In genomic region chr11:23233075-23233474, GRCh38 we compare ENCODE assay signal across 21 cellular contexts.
A peak's percentile ranks its signal among the peaks of the same experiment; 100 is the strongest.
DNase-seq lines count a peak whose midpoint lies in the region; ATAC-seq and TF ChIP-seq lines count a peak whose summit lies in the region.
"Had no signal": no experiment of that assay in that cellular context is flagged by ENCODE, and none has a peak within 500 bp of the region (broad histone marks: within the 10 kb centered on the region; RNA-seq: fewer than 3 reads in every experiment).

No MANE protein-coding gene starts in this region.

- no peak overlapping the region for H3K9ac ChIP-seq in PC-3 (ENCODE audit: low read length)

- intact Hi-C loops in PC-3 (cut with micrococcal nuclease): no loop called here
- intact Hi-C loops in activated T-helper 2 cell treated with anti-CD3 and anti-CD28 coated beads, Interferon-gamma antibody, Interleukin-2, Interleukin-4, amounts not matched to agents 10 μg/mL and 5 μg/mL and 100 μg/mL, durations not matched to agents 14 hours and 24 hours and 36 hours (cut with micrococcal nuclease): no loop called here

- no peaks in the 10 kb centered on the region for H3K79me2 ChIP-seq in PC-3 (ENCODE audit: low read length)

- peak overlapping the region; percentile 76 to 88 (median 86) for H3K27ac Mint-ChIP-seq in nephron
- no peak overlapping the region for H3K27ac Mint-ChIP-seq in activated T-helper 2 cell treated with anti-CD3 and anti-CD28 coated beads, Interferon-gamma antibody, Interleukin-2, Interleukin-4, amounts not matched to agents 10 μg/mL and 5 μg/mL and 100 μg/mL, durations not matched to agents 14 hours and 24 hours and 36 hours
- H3K27ac Mint-ChIP-seq: activated naive CD8-positive, alpha-beta T cell treated with anti-CD3 and anti-CD28 coated beads, Interleukin-2, amount 10 ng/mL, durations not matched to agents 7 days and 5 days; activated T-helper 1 cell treated with anti-CD3 and anti-CD28 coated beads, Interleukin-12 subunit alpha, Interleukin-12 subunit beta, Interleukin-2, Interleukin-4 antibody, amounts not matched to agents 30 ng/mL and 10 ng/mL and 1 ng/mL, durations not matched to agents 14 hours and 24 hours and 36 hours; B cell had no signal

- H3K9me3 Mint-ChIP-seq in nephron: no peaks in the 10 kb centered on the region
- no peaks in the 10 kb centered on the region for H3K9me3 Mint-ChIP-seq in activated T-helper 2 cell treated with anti-CD3 and anti-CD28 coated beads, Interferon-gamma antibody, Interleukin-2, Interleukin-4, amounts not matched to agents 10 μg/mL and 5 μg/mL and 100 μg/mL, durations not matched to agents 14 hours and 24 hours and 36 hours
- H3K9me3 Mint-ChIP-seq: activated naive CD8-positive, alpha-beta T cell treated with anti-CD3 and anti-CD28 coated beads, Interleukin-2, amount 10 ng/mL, durations not matched to agents 7 days and 5 days; activated T-helper 1 cell treated with anti-CD3 and anti-CD28 coated beads, Interleukin-12 subunit alpha, Interleukin-12 subunit beta, Interleukin-2, Interleukin-4 antibody, amounts not matched to agents 30 ng/mL and 10 ng/mL and 1 ng/mL, durations not matched to agents 14 hours and 24 hours and 36 hours had no signal

- no peak overlapping the region for H2AFZ ChIP-seq in PC-3 (ENCODE audit: low read length)

- H3K36me3 Mint-ChIP-seq in nephron (ENCODE audit: low read depth): no peaks in the 10 kb centered on the region
- no peaks in the 10 kb centered on the region for H3K36me3 Mint-ChIP-seq in activated T-helper 2 cell treated with anti-CD3 and anti-CD28 coated beads, Interferon-gamma antibody, Interleukin-2, Interleukin-4, amounts not matched to agents 10 μg/mL and 5 μg/mL and 100 μg/mL, durations not matched to agents 14 hours and 24 hours and 36 hours (ENCODE audit: low read depth)
- H3K36me3 Mint-ChIP-seq: activated naive CD8-positive, alpha-beta T cell treated with anti-CD3 and anti-CD28 coated beads, Interleukin-2, amount 10 ng/mL, durations not matched to agents 7 days and 5 days had no signal

- CTCF ChIA-PET in BJ (lab: Yijun Ruan, JAX) (no interaction called here), PC-3 (lab: Charles Lee) (no interaction called here)

- no peaks in the 10 kb centered on the region for H3F3A ChIP-seq in PC-3 (ENCODE audit: low read length, unreplicated experiment)

- H3K27me3 ChIP-seq in BJ (ENCODE audit: control insufficient read depth, insufficient read depth, low read length) (no peaks in the 10 kb centered on the region), PC-3 (ENCODE audit: low read length) (no peaks in the 10 kb centered on the region)
- H3K27me3 ChIP-seq: left lung, neutrophil, upper lobe of left lung had no signal

- peak overlapping the region; percentile 25 for H3K27ac ChIP-seq in PC-3 (ENCODE audit: low read length)
- H3K27ac ChIP-seq: left lung, neutrophil, SK-N-MC, upper lobe of left lung had no signal

- H3K36me3 ChIP-seq in BJ (ENCODE audit: control insufficient read depth, insufficient read depth, low read length): no peaks in the 10 kb centered on the region
- no peaks in the 10 kb centered on the region for H3K36me3 ChIP-seq in PC-3 (ENCODE audit: low read depth, low read length)
- H3K36me3 ChIP-seq: left lung, neutrophil, upper lobe of left lung had no signal

- H4K20me1 ChIP-seq in PC-3 (ENCODE audit: low read length): no peaks in the 10 kb centered on the region

- no peaks in the 10 kb centered on the region for H3K9me3 ChIP-seq in PC-3 (ENCODE audit: low read length)
- H3K9me3 ChIP-seq: left lung, upper lobe of left lung had no signal

- H3K4me1 ChIP-seq in PC-3 (ENCODE audit: insufficient read depth, low read length): peaks cover 16% of the 10 kb centered on the region
- H3K4me1 ChIP-seq: left lung, upper lobe of left lung had no signal

- peak; percentile 81 for ATAC-seq in PC-3
- ATAC-seq: left lung; Panc1; stimulated activated naive CD8-positive, alpha-beta T cell treated with anti-CD3 and anti-CD28 coated beads, Interleukin-15, Interleukin-2, amounts not matched to agents 100 U/mL and 50 U/mL, for 24 hours had no signal

- H3K4me3 ChIP-seq in BJ (ENCODE audit: low read depth, low read length): no peak overlapping the region
- no peak overlapping the region for H3K4me3 ChIP-seq in PC-3 (ENCODE audit: low read length)
- H3K4me3 ChIP-seq: left lung, SK-N-MC, upper lobe of left lung had no signal

- DNase-seq in BJ (ENCODE audit: low read depth) (peak; percentile 59), PC-3 (peak; percentile 67), dermis blood vessel endothelial cell (peak; percentile 1), RKO (ENCODE audit: low spot score) (no peak), retina (no peak)
- no peak for DNase-seq in activated T-helper 2 cell treated with anti-CD3 and anti-CD28 coated beads, Interferon-gamma antibody, Interleukin-2, Interleukin-4, amounts not matched to agents 10 μg/mL and 5 μg/mL and 100 μg/mL, durations not matched to agents 14 hours and 24 hours and 36 hours (ENCODE audit: low spot score)
- DNase-seq in effector CD4-positive, alpha-beta T cell: no peak
- DNase-seq: activated CD4-positive, alpha-beta T cell treated with anti-CD3 and anti-CD28 coated beads for 1 hour; activated naive CD8-positive, alpha-beta T cell treated with anti-CD3 and anti-CD28 coated beads, Interleukin-2, amount 10 ng/mL, durations not matched to agents 7 days and 5 days; Calu3; left lung; NCI-H1436 treated with DMSO at 0.1 percent for 48 hours; NCI-H774; stimulated activated naive CD8-positive, alpha-beta T cell treated with anti-CD3 and anti-CD28 coated beads, Interleukin-15, Interleukin-2, amounts not matched to agents 100 U/mL and 50 U/mL, for 24 hours; upper lobe of left lung had no signal

- no peak for TF ChIP-seq CTCF in BJ (IDR thresholded peaks at IDR 0.05; ENCODE audit: insufficient read depth, low read depth, low read length)
- no peak for TF ChIP-seq CTCF in PC-3 (conservative IDR thresholded peaks at IDR 0.05; ENCODE audit: low read depth, low read length)
- no peak for TF ChIP-seq CTCF in nephron (IDR thresholded peaks at IDR 0.05; ENCODE audit: unreplicated experiment in 3 of 3)

- H3K4me1 Mint-ChIP-seq in nephron: peaks cover 22% of the 10 kb centered on the region
- H3K4me1 Mint-ChIP-seq in activated T-helper 2 cell treated with anti-CD3 and anti-CD28 coated beads, Interferon-gamma antibody, Interleukin-2, Interleukin-4, amounts not matched to agents 10 μg/mL and 5 μg/mL and 100 μg/mL, durations not matched to agents 14 hours and 24 hours and 36 hours (ENCODE audit: low read depth): no peaks in the 10 kb centered on the region
- H3K4me1 Mint-ChIP-seq: activated naive CD8-positive, alpha-beta T cell treated with anti-CD3 and anti-CD28 coated beads, Interleukin-2, amount 10 ng/mL, durations not matched to agents 7 days and 5 days; B cell had no signal

- peak overlapping the region; percentile 5 for H3K4me2 ChIP-seq in PC-3 (ENCODE audit: low read length)

- no peaks in the 10 kb centered on the region for H3K27me3 Mint-ChIP-seq in nephron (ENCODE audit: low read depth)
- H3K27me3 Mint-ChIP-seq in activated T-helper 2 cell treated with anti-CD3 and anti-CD28 coated beads, Interferon-gamma antibody, Interleukin-2, Interleukin-4, amounts not matched to agents 10 μg/mL and 5 μg/mL and 100 μg/mL, durations not matched to agents 14 hours and 24 hours and 36 hours (ENCODE audit: low read depth): no peaks in the 10 kb centered on the region
- H3K27me3 Mint-ChIP-seq: activated naive CD8-positive, alpha-beta T cell treated with anti-CD3 and anti-CD28 coated beads, Interleukin-2, amount 10 ng/mL, durations not matched to agents 7 days and 5 days; B cell had no signal

- POLR2A ChIA-PET in BJ (lab: Charles Lee): no interaction called here
- POLR2A ChIA-PET in PC-3 (lab: Charles Lee; ENCODE audit: unreplicated experiment): no interaction called here

- no TSS peak for BruUV-seq in PC-3 (replicated peaks; lab: Mats Ljungman, UMichigan)

- no peak overlapping the region for H3K4me3 Mint-ChIP-seq in nephron
- H3K4me3 Mint-ChIP-seq in activated T-helper 2 cell treated with anti-CD3 and anti-CD28 coated beads, Interferon-gamma antibody, Interleukin-2, Interleukin-4, amounts not matched to agents 10 μg/mL and 5 μg/mL and 100 μg/mL, durations not matched to agents 14 hours and 24 hours and 36 hours (ENCODE audit: low read depth): no peak overlapping the region
- H3K4me3 Mint-ChIP-seq: activated naive CD8-positive, alpha-beta T cell treated with anti-CD3 and anti-CD28 coated beads, Interleukin-2, amount 10 ng/mL, durations not matched to agents 7 days and 5 days; activated T-helper 1 cell treated with anti-CD3 and anti-CD28 coated beads, Interleukin-12 subunit alpha, Interleukin-12 subunit beta, Interleukin-2, Interleukin-4 antibody, amounts not matched to agents 30 ng/mL and 10 ng/mL and 1 ng/mL, durations not matched to agents 14 hours and 24 hours and 36 hours; B cell had no signal

- no peaks in the 10 kb centered on the region for H3K9me2 ChIP-seq in PC-3 (replicated peaks; ENCODE audit: low read length)

Comparison
In these comparisons a context has a peak if more than half of its experiments do, and no peak if none do; other contexts are left out.
1. DNase-seq: peak in BJ (single experiment), PC-3 (single experiment) and dermis blood vessel endothelial cell (single experiment); none in activated T-helper 2 cell treated with anti-CD3 and anti-CD28 coated beads, Interferon-gamma antibody, Interleukin-2, Interleukin-4, amounts not matched to agents 10 μg/mL and 5 μg/mL and 100 μg/mL, durations not matched to agents 14 hours and 24 hours and 36 hours (single experiment), RKO (single experiment), retina (single experiment) and effector CD4-positive, alpha-beta T cell (single experiment).